In the genomic region with DNA sequence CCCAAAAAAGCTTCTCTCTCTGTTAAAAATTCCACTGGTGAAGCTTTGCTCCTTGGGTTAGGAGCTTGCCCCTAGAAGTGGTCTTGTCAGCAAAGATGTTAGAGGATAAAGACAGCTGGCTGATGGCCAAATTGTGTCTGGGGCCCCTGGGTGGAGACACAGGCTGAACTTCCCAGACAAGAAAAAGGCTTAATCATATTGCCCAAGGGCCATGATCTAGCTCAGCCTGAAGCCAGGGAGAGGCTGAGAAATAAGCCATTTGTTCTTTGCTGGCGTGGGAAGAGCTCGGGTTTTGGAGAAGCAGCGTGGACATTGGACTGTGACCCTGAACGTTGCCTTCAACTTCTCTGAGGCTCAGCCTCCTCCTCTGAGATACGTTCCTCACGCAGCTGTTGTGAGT, we compare ENCODE assay signal across 11 cellular contexts.
A peak's percentile ranks its signal among the peaks of the same experiment; 100 is the strongest.
DNase-seq lines count a peak whose midpoint lies in the region; ATAC-seq and TF ChIP-seq lines count a peak whose summit lies in the region.
"Had no signal": no experiment of that assay in that cellular context is flagged by ENCODE, and none has a peak within 500 bp of the region (broad histone marks: within the 10 kb centered on the region; RNA-seq: fewer than 3 reads in every experiment).

No MANE protein-coding gene starts in this region.

- peaks cover 2% of the 10 kb centered on the region for H3K27me3 Mint-ChIP-seq in neural progenitor cell (ENCODE audit: insufficient read depth, low read depth)

- TF ChIP-seq POLR2A in GM18505 (IDR thresholded peaks at IDR 0.05; ENCODE audit: borderline replicate concordance, extremely low read depth, insufficient read depth, insufficient read length) = no peak

- in situ Hi-C loops in KBM-7 (cut with MboI; ENCODE audit: low pct_unique_long_range_greater_than_20kb, low sequenced_read_pairs) (no loop called here), astrocyte of the spinal cord (cut with HindIII; ENCODE audit: low sequenced_read_pairs) (no loop called here)

- H3K4me2 ChIP-seq in neural progenitor cell = no peak overlapping the region

- H2AFZ ChIP-seq in neural progenitor cell (replicated peaks) = no peak overlapping the region

- no peaks in the 10 kb centered on the region for H4K20me1 ChIP-seq in neural progenitor cell (ENCODE audit: low read depth)

- H3K79me2 ChIP-seq in neural progenitor cell (ENCODE audit: low read depth) = no peaks in the 10 kb centered on the region

- TF ChIP-seq CTCF in astrocyte of the spinal cord (IDR thresholded peaks at IDR 0.05; ENCODE audit: low read depth, low read length) = no peak
- no peak for TF ChIP-seq CTCF in left ventricle myocardium inferior (IDR thresholded peaks at IDR 0.05; ENCODE audit: borderline replicate concordance)
- no peak for TF ChIP-seq CTCF in neural progenitor cell (IDR thresholded peaks at IDR 0.05)

- DNase-seq in KBM-7 (peak; percentile 45), astrocyte of the spinal cord (ENCODE audit: low read depth, low spot score) (peak; percentile 70), left ventricle myocardium inferior (peak; percentile 70), neural progenitor cell (ENCODE audit: low spot score) (no peak), NCI-H2227 (lab: John Stamatoyannopoulos, UW; ENCODE audit: unreplicated experiment) (no peak)
- DNase-seq: activated T-cell treated with anti-CD3 and anti-CD28 coated beads, Interleukin-2, amount 50 U/mL, for 72 hours; GF-D8 had no signal

- no peak overlapping the region for H3K9ac ChIP-seq in subcutaneous abdominal adipose tissue (ENCODE audit: low read length in 5 of 5)
- H3K9ac ChIP-seq in neural progenitor cell = no peak overlapping the region

- H3K27me3 ChIP-seq in left ventricle myocardium inferior (ENCODE audit: low read depth) (no peaks in the 10 kb centered on the region), subcutaneous abdominal adipose tissue (ENCODE audit: control insufficient read depth in 5 of 5, insufficient read depth in 4 of 5, low read length in 5 of 5) (no peaks in the 10 kb centered on the region), neural progenitor cell (no peaks in the 10 kb centered on the region)
- H3K27me3 ChIP-seq: right lobe of liver had no signal

- no peak overlapping the region for H3K4me3 ChIP-seq in astrocyte of the spinal cord (ENCODE audit: low read depth, low read length)
- H3K4me3 ChIP-seq in left ventricle myocardium inferior = no peak overlapping the region
- peak overlapping the region in 2 of 5 donors; percentile 1 to 12 for H3K4me3 ChIP-seq in subcutaneous abdominal adipose tissue (ENCODE audit: low read depth in 1 of 5, low read length in 5 of 5)
- H3K4me3 ChIP-seq in neural progenitor cell = no peak overlapping the region
- H3K4me3 ChIP-seq: right lobe of liver had no signal

- H3K9me3 Mint-ChIP-seq in neural progenitor cell = no peaks in the 10 kb centered on the region
- H3K9me3 Mint-ChIP-seq: activated T-cell treated with anti-CD3 and anti-CD28 coated beads, Interleukin-2, amount 50 U/mL, for 72 hours had no signal

- intact Hi-C loops in left ventricle myocardium inferior (cut with micrococcal nuclease) = no loop called here

- H3K9me3 ChIP-seq in left ventricle myocardium inferior (replicated peaks) (no peaks in the 10 kb centered on the region), subcutaneous abdominal adipose tissue (ENCODE audit: control insufficient read depth in 5 of 5, low read length in 5 of 5) (no peaks in the 10 kb centered on the region), neural progenitor cell (ENCODE audit: low read depth) (no peaks in the 10 kb centered on the region)
- H3K9me3 ChIP-seq: right lobe of liver had no signal

- H3K36me3 ChIP-seq in left ventricle myocardium inferior (no peaks in the 10 kb centered on the region), subcutaneous abdominal adipose tissue (ENCODE audit: control insufficient read depth in 5 of 5, insufficient read depth in 5 of 5, low read length in 5 of 5) (no peaks in the 10 kb centered on the region), neural progenitor cell (no peaks in the 10 kb centered on the region)
- H3K36me3 ChIP-seq: right lobe of liver had no signal

- H3K27ac ChIP-seq in left ventricle myocardium inferior (replicated peaks) (peak overlapping the region; percentile 87), subcutaneous abdominal adipose tissue (ENCODE audit: low read depth, low read length) (peak overlapping the region; percentile 73), neural progenitor cell (no peak overlapping the region)
- H3K27ac ChIP-seq: right lobe of liver had no signal

- H3K36me3 Mint-ChIP-seq in neural progenitor cell = no peaks in the 10 kb centered on the region

- H3K4me3 Mint-ChIP-seq in neural progenitor cell = no peak overlapping the region
- H3K4me3 Mint-ChIP-seq: activated T-cell treated with anti-CD3 and anti-CD28 coated beads, Interleukin-2, amount 50 U/mL, for 72 hours had no signal

- H3K27ac Mint-ChIP-seq in neural progenitor cell = no peak overlapping the region
- H3K27ac Mint-ChIP-seq: activated T-cell treated with anti-CD3 and anti-CD28 coated beads, Interleukin-2, amount 50 U/mL, for 72 hours had no signal

- peaks cover 11% of the 10 kb centered on the region for H3F3A ChIP-seq in neural progenitor cell (ENCODE audit: low read depth)

- H3K4me1 Mint-ChIP-seq in neural progenitor cell = peaks cover 57% of the 10 kb centered on the region

- H3K4me1 ChIP-seq in left ventricle myocardium inferior = peaks cover 88% of the 10 kb centered on the region
- H3K4me1 ChIP-seq in subcutaneous abdominal adipose tissue (ENCODE audit: control insufficient read depth in 5 of 5, insufficient read depth in 5 of 5, low read length in 5 of 5) = peaks cover 39 to 77% (median 68%) of the 10 kb centered on the region in 5 donors
- peaks cover 24% of the 10 kb centered on the region for H3K4me1 ChIP-seq in neural progenitor cell
- H3K4me1 ChIP-seq: right lobe of liver had no signal

- ATAC-seq in GM18505 (IDR thresholded peaks at IDR 0.05; ENCODE audit: unreplicated experiment) = no peak
- ATAC-seq in HG02840 (IDR thresholded peaks at IDR 0.05; ENCODE audit: low FRiP score, unreplicated experiment) = no peak
- ATAC-seq: activated T-cell treated with anti-CD3 and anti-CD28 coated beads, Interleukin-2, amount 50 U/mL, for 72 hours had no signal

Comparison
In these comparisons a context has a peak if more than half of its experiments do, and no peak if none do; other contexts are left out.
1. DNase-seq: peak in KBM-7 (single experiment), astrocyte of the spinal cord (single experiment) and left ventricle myocardium inferior (single experiment); none in neural progenitor cell (single experiment) and NCI-H2227 (single experiment).